ENCODE assay signal across 1 cellular context in the genomic region with DNA sequence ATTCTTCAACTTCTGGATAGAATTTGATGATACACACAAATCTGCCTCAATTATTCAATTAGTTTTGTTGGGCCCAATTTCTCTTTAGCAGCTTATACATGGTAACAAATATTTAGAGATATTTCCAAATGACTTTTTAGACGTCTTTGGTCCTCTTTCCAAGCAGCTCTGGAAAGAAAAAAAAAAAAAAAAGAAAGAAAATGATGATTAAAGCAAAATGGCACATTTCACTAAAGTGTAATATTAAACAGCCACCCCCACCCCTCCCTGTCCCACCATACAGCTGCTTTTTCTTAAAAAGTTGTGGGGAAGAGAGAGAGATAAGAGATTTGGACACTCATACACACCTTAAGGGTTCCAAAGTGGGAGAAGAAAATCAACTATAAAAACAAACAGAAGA.
A peak's percentile ranks its signal among the peaks of the same experiment; 100 is the strongest.
TF ChIP-seq lines count a peak whose summit lies in the region.

No MANE protein-coding gene starts in this region.

TF ChIP-seq in HepG2, 621 proteins besides CTCF, POLR2A, EP300 and RAD21:
- TF ChIP-seq ESRRA (CRISPR knock-in tag; IDR thresholded peaks at IDR 0.05; ENCODE audit: low read depth) (no peak), KDM3A (CRISPR knock-in tag; IDR thresholded peaks at IDR 0.05; ENCODE audit: low read depth) (no peak), HMGA1 (CRISPR knock-in tag; conservative IDR thresholded peaks at IDR 0.05) (no peak), ERF (CRISPR knock-in tag; IDR thresholded peaks at IDR 0.05) (no peak), ZNF574 (CRISPR knock-in tag; IDR thresholded peaks at IDR 0.05) (no peak), MAFK (conservative IDR thresholded peaks at IDR 0.05 in 1 of 2, IDR thresholded peaks at IDR 0.05 in 1 of 2; ENCODE audit: low read length in 2 of 2) (peak; percentile 54 to 63), MAFF (IDR thresholded peaks at IDR 0.05; ENCODE audit: low read depth, low read length) (0 out of 2 replicates have a peak, but pooled peaks have one; percentile 21), MEIS2 (CRISPR knock-in tag; IDR thresholded peaks at IDR 0.05) (no peak)
